ENCODE assay signal across 17 cellular contexts in the genomic region with DNA sequence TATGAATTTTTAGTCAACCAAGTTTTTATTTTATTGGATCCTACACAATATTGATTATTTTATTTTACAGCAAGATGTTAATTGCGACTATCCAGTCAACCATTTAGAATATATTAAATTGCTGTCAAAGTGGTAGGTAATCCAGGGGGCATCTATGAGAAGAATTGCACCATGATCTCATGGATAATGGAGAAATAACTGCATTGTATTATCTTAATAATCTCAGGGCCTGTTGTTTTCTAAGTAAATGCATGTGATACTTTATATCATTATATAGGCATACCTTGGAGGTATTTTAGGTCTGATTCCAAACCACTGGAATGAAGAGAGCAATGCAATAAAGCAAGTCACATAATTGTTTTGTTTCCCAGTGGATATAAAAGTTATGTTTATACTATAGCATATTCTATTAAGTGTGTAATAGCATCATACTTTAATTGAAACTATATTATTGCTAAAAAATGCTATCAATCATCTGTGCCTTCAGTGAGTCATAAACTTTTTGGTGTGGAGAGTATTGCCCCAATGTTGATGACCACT.
A peak's percentile ranks its signal among the peaks of the same experiment; 100 is the strongest.
DNase-seq lines count a peak whose midpoint lies in the region; ATAC-seq and TF ChIP-seq lines count a peak whose summit lies in the region.
"Had no signal": no experiment of that assay in that cellular context is flagged by ENCODE, and none has a peak within 500 bp of the region (broad histone marks: within the 10 kb centered on the region; RNA-seq: fewer than 3 reads in every experiment).

No MANE protein-coding gene starts in this region.

- intact Hi-C loops in PC-9 (cut with micrococcal nuclease; ENCODE audit: unreplicated experiment): no loop called here
- intact Hi-C loops in mammary epithelial cell (cut with micrococcal nuclease): no loop called here

- no peaks in the 10 kb centered on the region for H3K27me3 ChIP-seq in SK-N-SH (ENCODE audit: insufficient read depth)
- H3K27me3 ChIP-seq in PC-9 (ENCODE audit: insufficient read depth, low read depth): no peaks in the 10 kb centered on the region
- H3K27me3 ChIP-seq in mammary epithelial cell (ENCODE audit: insufficient read depth, low read length): no peaks in the 10 kb centered on the region
- H3K27me3 ChIP-seq: BLaER1 had no signal

- in situ Hi-C loops in mammary epithelial cell (cut with MboI; ENCODE audit: low sequenced_read_pairs in 2 of 2): no loop called here

- H3K9me2 ChIP-seq in SK-N-SH (no peaks in the 10 kb centered on the region; the same call in 1 of the 2 replicates), PC-9 (ENCODE audit: insufficient read depth) (no peaks in the 10 kb centered on the region)

- no peak for TF ChIP-seq RAD21 in SK-N-SH (IDR thresholded peaks at IDR 0.05; ENCODE audit: low read length)

- H3K9me3 ChIP-seq in SK-N-SH (no peaks in the 10 kb centered on the region), PC-9 (ENCODE audit: insufficient read depth, low read depth) (0 out of 2 replicates have a peak, but pooled peaks cover 6% of the 10 kb centered on the region), mammary epithelial cell (replicated peaks; ENCODE audit: insufficient read depth, low read length) (no peaks in the 10 kb centered on the region)
- H3K9me3 ChIP-seq: BLaER1, Caco-2, HAP-1 had no signal

- WGBS in SK-N-SH (ENCODE audit: low lambda C conversion rate): 21% methylated on average over 1 of the region's 1 CpG
- 100% methylated on average over 1 of the region's 1 CpG for WGBS in mammary epithelial cell (ENCODE audit: low coverage, missing lambda C conversion rate)

- TF ChIP-seq EP300 in SK-N-SH (IDR thresholded peaks at IDR 0.05; ENCODE audit: borderline replicate concordance in 1 of 2, low read depth in 1 of 2, low read length in 1 of 2): no peak

- no peak overlapping the region for H3K27ac ChIP-seq in SK-N-SH (ENCODE audit: low read depth in 2 of 2, low read length in 1 of 2)
- no peak overlapping the region for H3K27ac ChIP-seq in PC-9
- no peak overlapping the region for H3K27ac ChIP-seq in mammary epithelial cell (ENCODE audit: insufficient read depth, low read depth, low read length)
- H3K27ac ChIP-seq: 22Rv1, BLaER1, C4-2B had no signal

- POLR2A ChIA-PET in SK-N-SH (lab: Yijun Ruan, JAX): no interaction called here
- POLR2A ChIA-PET in PC-9 (lab: Charles Lee; ENCODE audit: unreplicated experiment): interaction anchor here (0.6 kb wide), 1 partner anchor 605 kb away, joined by 3 read pairs; no protein-coding TSS in a partner anchor

- CTCF ChIA-PET in SK-N-SH (lab: Yijun Ruan, JAX): interaction anchor here (0.7 kb wide), 1 partner anchor 11 kb away, joined by 3 read pairs; no protein-coding TSS in a partner anchor
- CTCF ChIA-PET in PC-9 (lab: Charles Lee): no interaction called here
- CTCF ChIA-PET in mammary epithelial cell (lab: Charles Lee; ENCODE audit: low non-redundant PET): no interaction called here

- H3F3A ChIP-seq in SK-N-SH (replicated peaks; ENCODE audit: insufficient read depth) (no peaks in the 10 kb centered on the region), PC-9 (ENCODE audit: insufficient read depth, low read depth) (no peaks in the 10 kb centered on the region)

- TF ChIP-seq CTCF in SK-N-SH (IDR thresholded peaks at IDR 0.05): no peak
- no peak for TF ChIP-seq CTCF in PC-9 (conservative IDR thresholded peaks at IDR 0.05)
- TF ChIP-seq CTCF in mammary epithelial cell (conservative IDR thresholded peaks at IDR 0.05 in 1 of 2, IDR thresholded peaks at IDR 0.05 in 1 of 2; ENCODE audit: extremely low read depth in 1 of 2, insufficient read depth in 1 of 2, low read depth in 1 of 2, low read length in 2 of 2): no peak

- no TSS peak for BruUV-seq in PC-9 (replicated peaks; lab: Mats Ljungman, UMichigan)
- no TSS peak for BruUV-seq in mammary epithelial cell (replicated peaks; lab: Mats Ljungman, UMichigan)

- H3K4me2 ChIP-seq in SK-N-SH: no peak overlapping the region
- H3K4me2 ChIP-seq in PC-9: no peak overlapping the region
- no peak overlapping the region for H3K4me2 ChIP-seq in mammary epithelial cell (ENCODE audit: insufficient read depth, low read depth, low read length)
- H3K4me2 ChIP-seq: BLaER1 had no signal

- H4K20me1 ChIP-seq in SK-N-SH (ENCODE audit: insufficient read depth): no peaks in the 10 kb centered on the region
- no peaks in the 10 kb centered on the region for H4K20me1 ChIP-seq in PC-9 (ENCODE audit: insufficient read depth)
- H4K20me1 ChIP-seq in mammary epithelial cell (ENCODE audit: insufficient read depth, low read length): no peaks in the 10 kb centered on the region
- H4K20me1 ChIP-seq: BLaER1 had no signal

- no peak overlapping the region for H2AFZ ChIP-seq in SK-N-SH (ENCODE audit: low read depth)
- peak overlapping the region; percentile 17; the same call in 1 of the 2 replicates for H2AFZ ChIP-seq in PC-9
- no peak overlapping the region for H2AFZ ChIP-seq in mammary epithelial cell (ENCODE audit: low read depth, low read length)

- H3K4me1 ChIP-seq in SK-N-SH (ENCODE audit: control insufficient read depth in 1 of 2, insufficient read depth in 2 of 2, low read depth in 1 of 2, low read length in 1 of 2): no peaks in the 10 kb centered on the region
- H3K4me1 ChIP-seq in PC-9 (replicated peaks; ENCODE audit: insufficient read depth): peaks cover 15% of the 10 kb centered on the region; the same call in 1 of the 2 replicates
- no peaks in the 10 kb centered on the region for H3K4me1 ChIP-seq in mammary epithelial cell (ENCODE audit: insufficient read depth, low read length)
- H3K4me1 ChIP-seq: BLaER1, HAP-1 had no signal

- ATAC-seq in SK-N-SH treated with all-trans-retinoic acid at 6 μM for 48 hours: no peak
- no peak for ATAC-seq in HG03342 (IDR thresholded peaks at IDR 0.05; ENCODE audit: unreplicated experiment)
- ATAC-seq: CD8-positive, alpha-beta T cell had no signal

- DNase-seq in SK-N-SH (no peak), PC-9 (peak in 1 of 2 experiments; percentile 54), mammary epithelial cell (peak; percentile 41), NCI-H2196 (lab: John Stamatoyannopoulos, UW; ENCODE audit: unreplicated experiment) (no peak)
- DNase-seq: Caco-2; CD4-positive, CD25-positive, alpha-beta regulatory T cell; CD8-positive, alpha-beta T cell; DMS153; DND-41; GOT3; HFFc6 had no signal

- no peak overlapping the region for H3K9ac ChIP-seq in SK-N-SH
- H3K9ac ChIP-seq in mammary epithelial cell (ENCODE audit: insufficient read depth, low read length): no peak overlapping the region
- H3K9ac ChIP-seq: BLaER1 had no signal

- dilution Hi-C loops in mammary epithelial cell (cut with HindIII; ENCODE audit: low sequenced_read_pairs): no loop called here

- H3K4me3 ChIP-seq in SK-N-SH (ENCODE audit: low read depth in 2 of 2, low read length in 1 of 2) (no peak overlapping the region), PC-9 (no peak overlapping the region), mammary epithelial cell (replicated peaks in 1 of 3; ENCODE audit: insufficient read depth in 1 of 3, low read depth in 2 of 3, low read length in 3 of 3) (no peak overlapping the region)
- H3K4me3 ChIP-seq: BLaER1, HAP-1 had no signal

- no peaks in the 10 kb centered on the region for H3K36me3 ChIP-seq in SK-N-SH (replicated peaks in 1 of 2; ENCODE audit: control insufficient read depth in 1 of 2, insufficient read depth in 2 of 2, low read length in 1 of 2)
- no peaks in the 10 kb centered on the region for H3K36me3 ChIP-seq in PC-9 (ENCODE audit: low read depth)
- H3K36me3 ChIP-seq in mammary epithelial cell (ENCODE audit: insufficient read depth, low read length): no peaks in the 10 kb centered on the region
- H3K36me3 ChIP-seq: BLaER1, HAP-1 had no signal

- H3K79me2 ChIP-seq in SK-N-SH (ENCODE audit: insufficient read depth) (no peaks in the 10 kb centered on the region), PC-9 (ENCODE audit: low read depth) (no peaks in the 10 kb centered on the region), mammary epithelial cell (ENCODE audit: insufficient read depth, low read length) (no peaks in the 10 kb centered on the region)

TF ChIP-seq in SK-N-SH treated with all-trans-retinoic acid at 6 μM for 48 hours, 23 proteins besides CTCF, POLR2A, EP300 and RAD21:
- TF ChIP-seq ESRRG (CRISPR knock-in tag; IDR thresholded peaks at IDR 0.05) (no peak), ZNF565 (CRISPR knock-in tag; conservative IDR thresholded peaks at IDR 0.05; ENCODE audit: low read depth) (no peak), ZNF70 (CRISPR knock-in tag; IDR thresholded peaks at IDR 0.05) (no peak), PPARA (CRISPR knock-in tag; IDR thresholded peaks at IDR 0.05; ENCODE audit: borderline replicate concordance) (no peak), ZNF8 (CRISPR knock-in tag; IDR thresholded peaks at IDR 0.05) (no peak), ISL1 (CRISPR knock-in tag; IDR thresholded peaks at IDR 0.05) (peak; percentile 67; the same call in 1 of the 2 replicates), ZFP3 (CRISPR knock-in tag; IDR thresholded peaks at IDR 0.05) (no peak), RARB (CRISPR knock-in tag; IDR thresholded peaks at IDR 0.05) (no peak)

TF ChIP-seq in SK-N-SH, 30 proteins besides CTCF, POLR2A, EP300 and RAD21:
- TF ChIP-seq, protein P1, sequence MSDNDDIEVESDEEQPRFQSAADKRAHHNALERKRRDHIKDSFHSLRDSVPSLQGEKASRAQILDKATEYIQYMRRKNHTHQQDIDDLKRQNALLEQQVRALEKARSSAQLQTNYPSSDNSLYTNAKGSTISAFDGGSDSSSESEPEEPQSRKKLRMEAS (IDR thresholded peaks at IDR 0.05; ENCODE audit: low read depth): no peak
- no peak for TF ChIP-seq ELF1 (IDR thresholded peaks at IDR 0.05)
TF ChIP-seq in SK-N-SH: peak in this region for 0.
